8 cellular contexts compared by ENCODE assay signal in the genomic region with DNA sequence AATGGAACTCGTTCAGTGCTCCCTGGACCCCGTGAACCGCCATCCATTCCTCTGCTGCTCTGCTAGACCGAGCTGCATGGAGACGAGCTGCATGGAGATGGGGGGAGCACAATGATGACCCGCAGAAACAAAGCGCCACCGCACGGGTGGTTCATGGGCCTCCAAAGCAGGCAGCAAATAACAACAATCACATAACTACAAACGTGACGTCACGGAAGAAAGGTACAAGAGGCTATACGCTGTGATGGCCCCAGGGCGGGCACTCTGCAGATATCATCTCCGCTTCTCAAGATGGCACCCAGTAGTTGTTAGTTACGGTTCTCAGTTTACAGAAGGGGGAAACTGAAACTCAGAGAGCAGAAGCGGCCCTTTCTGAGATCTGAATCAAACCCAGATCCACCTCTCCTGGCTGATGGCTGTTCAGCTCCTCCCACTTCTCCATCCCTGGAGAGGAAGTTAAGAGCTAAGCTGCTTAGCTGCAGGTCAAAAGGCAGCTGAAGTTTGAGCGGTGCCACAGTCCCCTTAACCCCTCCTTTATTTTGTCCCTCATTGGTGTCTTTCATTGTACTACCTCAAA. TPM values are rescaled to one million over a fixed set of nuclear protein-coding genes. Genes with fewer than 3 reads are reported as not detected.
DNase-seq lines count a peak whose midpoint lies in the region; ATAC-seq and TF ChIP-seq lines count a peak whose summit lies in the region.

No MANE protein-coding gene starts in this region.

- no peaks in the 10 kb centered on the region for H3K27me3 Mint-ChIP-seq in activated CD4-positive, alpha-beta memory T cell treated with anti-CD3 and anti-CD28 coated beads, Interleukin-2, amount 10 ng/mL, durations not matched to agents 7 days and 5 days

- H3K4me3 ChIP-seq in mucosa of descending colon = no peak overlapping the region

- peaks cover 59% of the 10 kb centered on the region for H3K36me3 Mint-ChIP-seq in activated CD4-positive, alpha-beta memory T cell treated with anti-CD3 and anti-CD28 coated beads, Interleukin-2, amount 10 ng/mL, durations not matched to agents 7 days and 5 days (ENCODE audit: low read depth)

- no peaks in the 10 kb centered on the region for H3K9me3 ChIP-seq in mucosa of descending colon

- H3K36me3 ChIP-seq in mucosa of descending colon (ENCODE audit: low read depth) = peaks cover 8% of the 10 kb centered on the region

- H3K9me3 Mint-ChIP-seq in activated CD4-positive, alpha-beta memory T cell treated with anti-CD3 and anti-CD28 coated beads, Interleukin-2, amount 10 ng/mL, durations not matched to agents 7 days and 5 days = no peaks in the 10 kb centered on the region

- peaks cover 26% of the 10 kb centered on the region for H3K4me1 Mint-ChIP-seq in activated CD4-positive, alpha-beta memory T cell treated with anti-CD3 and anti-CD28 coated beads, Interleukin-2, amount 10 ng/mL, durations not matched to agents 7 days and 5 days

- intact Hi-C loops in mucosa of descending colon (cut with DNase I, micrococcal nuclease) = no loop called here

- in situ Hi-C loops in KBM-7 (cut with MboI; ENCODE audit: low pct_unique_long_range_greater_than_20kb, low sequenced_read_pairs) = no loop called here

- peaks cover 9% of the 10 kb centered on the region for H3K4me1 ChIP-seq in mucosa of descending colon (ENCODE audit: low read depth)

- CTCF ChIA-PET in GM10248 (lab: Yijun Ruan, JAX) = interaction anchor here (0.8 to 2.3 kb wide), 10 partner anchors 9 to 146 kb away, joined by 3 to 7 read pairs (median 4); a partner anchor contains a TSS
- CTCF ChIA-PET in activated CD4-positive, alpha-beta memory T cell treated with anti-CD3 and anti-CD28 coated beads, Interleukin-2, amount 10 ng/mL, durations not matched to agents 7 days and 5 days (lab: Charles Lee) = interaction anchor here (0.7 to 3.8 kb wide), 8 partner anchors 18 to 593 kb away, joined by 3 to 13 read pairs (median 3); a partner anchor contains a TSS

- DNase-seq in GM10248 (ENCODE audit: extremely low spot score) (peak; percentile 80), KBM-7 (peak; percentile 64), mucosa of descending colon (peak; percentile 25 to 56 (median 29)), COLO829 (ENCODE audit: low spot score) (no peak), NCI-H1694 treated with DMSO at 0.1 percent for 48 hours (lab: John Stamatoyannopoulos, UW) (no peak)
- DNase-seq in activated CD4-positive, alpha-beta memory T cell treated with anti-CD3 and anti-CD28 coated beads, Interleukin-2, amount 10 ng/mL, durations not matched to agents 7 days and 5 days = peak; percentile 76

- POLR2A ChIA-PET in GM10248 (lab: Yijun Ruan, JAX) = interaction anchor here (1.1 kb wide), 1 partner anchor 239 kb away, joined by 3 read pairs; a partner anchor contains a TSS
- POLR2A ChIA-PET in activated CD4-positive, alpha-beta memory T cell treated with anti-CD3 and anti-CD28 coated beads, Interleukin-2, amount 10 ng/mL, durations not matched to agents 7 days and 5 days (lab: Charles Lee) = interaction anchor here (0.7 to 4.6 kb wide), 27 partner anchors 10 to 1844 kb away, joined by 3 to 50 read pairs (median 8); a partner anchor contains a TSS

- ATAC-seq in GM21390 (IDR thresholded peaks at IDR 0.05; ENCODE audit: unreplicated experiment) (peak; percentile 42), mucosa of descending colon (no peak), HG03460 (IDR thresholded peaks at IDR 0.05; ENCODE audit: unreplicated experiment) (no peak)

- peak overlapping the region; percentile 81 for H3K4me3 Mint-ChIP-seq in activated CD4-positive, alpha-beta memory T cell treated with anti-CD3 and anti-CD28 coated beads, Interleukin-2, amount 10 ng/mL, durations not matched to agents 7 days and 5 days

- TF ChIP-seq CTCF in GM10248 (IDR thresholded peaks at IDR 0.05; ENCODE audit: control extremely low read depth, extremely low read depth, low read depth, missing control alignments) = no peak
- TF ChIP-seq CTCF in mucosa of descending colon (IDR thresholded peaks at IDR 0.05) = no peak

- peak overlapping the region; percentile 96 for H3K27ac Mint-ChIP-seq in activated CD4-positive, alpha-beta memory T cell treated with anti-CD3 and anti-CD28 coated beads, Interleukin-2, amount 10 ng/mL, durations not matched to agents 7 days and 5 days

RNA-seq across cellular contexts. Expression of a gene that starts 1.7 kb away (rescaled TPM):
- 100 to 1,000 TPM; 102 to 107 TPM for total RNA-seq in activated CD4-positive, alpha-beta memory T cell treated with anti-CD3 and anti-CD28 coated beads, Interleukin-2, amount 10 ng/mL, durations not matched to agents 7 days and 5 days
- 10 to 100 TPM; 56.1 to 71.9 (median 58.1) TPM for total RNA-seq in mucosa of descending colon

RNA-seq across cellular contexts. Expression of a gene that starts 6.9 kb away (rescaled TPM):
- total RNA-seq in activated CD4-positive, alpha-beta memory T cell treated with anti-CD3 and anti-CD28 coated beads, Interleukin-2, amount 10 ng/mL, durations not matched to agents 7 days and 5 days = 100 to 1,000 TPM; 105 to 108 TPM
- total RNA-seq in mucosa of descending colon = 10 to 100 TPM; 11.4 to 15.6 (median 14.6) TPM

RNA-seq across cellular contexts. Expression of a gene that starts 18.3 kb away (rescaled TPM):
- total RNA-seq in activated CD4-positive, alpha-beta memory T cell treated with anti-CD3 and anti-CD28 coated beads, Interleukin-2, amount 10 ng/mL, durations not matched to agents 7 days and 5 days = 100 to 1,000 TPM; 111 to 112 TPM
- 10 to 100 TPM; 18.1 to 35.5 (median 33.1) TPM for total RNA-seq in mucosa of descending colon

RNA-seq across cellular contexts. Expression of a gene that starts 33.7 kb away (rescaled TPM):
- total RNA-seq in activated CD4-positive, alpha-beta memory T cell treated with anti-CD3 and anti-CD28 coated beads, Interleukin-2, amount 10 ng/mL, durations not matched to agents 7 days and 5 days = 10 to 100 TPM; 43.2 to 46.2 TPM
- 10 to 100 TPM; 10.9 to 30.0 (median 17.1) TPM for total RNA-seq in mucosa of descending colon

RNA-seq across cellular contexts. Expression of a gene that starts 43.3 kb away (rescaled TPM):
- 10 to 100 TPM; 49.0 to 55.6 TPM for total RNA-seq in activated CD4-positive, alpha-beta memory T cell treated with anti-CD3 and anti-CD28 coated beads, Interleukin-2, amount 10 ng/mL, durations not matched to agents 7 days and 5 days
- 1 to 10 TPM; 2.8 to 6.2 (median 4.6) TPM for total RNA-seq in mucosa of descending colon

Comparison
In these comparisons a context has a peak if more than half of its experiments do, and no peak if none do; other contexts are left out.
1. DNase-seq: peak in GM10248 (single experiment), KBM-7 (single experiment), activated CD4-positive, alpha-beta memory T cell treated with anti-CD3 and anti-CD28 coated beads, Interleukin-2, amount 10 ng/mL, durations not matched to agents 7 days and 5 days (single experiment) and mucosa of descending colon (3 of 3); none in COLO829 (single experiment) and NCI-H1694 treated with DMSO at 0.1 percent for 48 hours (single experiment).
2. RNA of a gene that starts 6.9 kb away (total RNA-seq): 105 to 108 TPM in activated CD4-positive, alpha-beta memory T cell treated with anti-CD3 and anti-CD28 coated beads, Interleukin-2, amount 10 ng/mL, durations not matched to agents 7 days and 5 days; 11.4 to 15.6 TPM in mucosa of descending colon; every median in the first group is over 4 times any median in the second.